Comparison of ENCODE assay signal across 1 cellular context in the genomic region with DNA sequence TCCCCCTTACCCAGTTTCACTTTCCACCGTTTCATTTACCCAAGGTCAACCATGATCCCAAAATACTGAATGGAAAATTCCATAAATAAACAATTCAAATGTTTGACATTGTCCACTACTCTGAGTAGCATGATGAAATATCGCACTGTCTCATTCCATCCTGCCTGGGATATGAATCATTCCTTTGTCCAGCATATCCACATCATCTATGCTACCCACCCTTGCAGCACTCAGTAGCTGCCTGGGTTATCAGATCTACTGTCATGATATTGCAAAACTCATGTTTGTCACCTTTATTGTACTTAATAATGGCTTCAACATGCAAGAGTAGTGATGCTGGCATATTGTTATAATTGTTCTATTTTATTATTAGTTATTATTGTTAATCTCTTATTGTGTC.
TF ChIP-seq lines count a peak whose summit lies in the region.

No MANE protein-coding gene starts in this region.

TF ChIP-seq in HepG2, 621 proteins besides CTCF, POLR2A, EP300 and RAD21 (continued from another document and continues in another):
- TF ChIP-seq, protein P1, sequence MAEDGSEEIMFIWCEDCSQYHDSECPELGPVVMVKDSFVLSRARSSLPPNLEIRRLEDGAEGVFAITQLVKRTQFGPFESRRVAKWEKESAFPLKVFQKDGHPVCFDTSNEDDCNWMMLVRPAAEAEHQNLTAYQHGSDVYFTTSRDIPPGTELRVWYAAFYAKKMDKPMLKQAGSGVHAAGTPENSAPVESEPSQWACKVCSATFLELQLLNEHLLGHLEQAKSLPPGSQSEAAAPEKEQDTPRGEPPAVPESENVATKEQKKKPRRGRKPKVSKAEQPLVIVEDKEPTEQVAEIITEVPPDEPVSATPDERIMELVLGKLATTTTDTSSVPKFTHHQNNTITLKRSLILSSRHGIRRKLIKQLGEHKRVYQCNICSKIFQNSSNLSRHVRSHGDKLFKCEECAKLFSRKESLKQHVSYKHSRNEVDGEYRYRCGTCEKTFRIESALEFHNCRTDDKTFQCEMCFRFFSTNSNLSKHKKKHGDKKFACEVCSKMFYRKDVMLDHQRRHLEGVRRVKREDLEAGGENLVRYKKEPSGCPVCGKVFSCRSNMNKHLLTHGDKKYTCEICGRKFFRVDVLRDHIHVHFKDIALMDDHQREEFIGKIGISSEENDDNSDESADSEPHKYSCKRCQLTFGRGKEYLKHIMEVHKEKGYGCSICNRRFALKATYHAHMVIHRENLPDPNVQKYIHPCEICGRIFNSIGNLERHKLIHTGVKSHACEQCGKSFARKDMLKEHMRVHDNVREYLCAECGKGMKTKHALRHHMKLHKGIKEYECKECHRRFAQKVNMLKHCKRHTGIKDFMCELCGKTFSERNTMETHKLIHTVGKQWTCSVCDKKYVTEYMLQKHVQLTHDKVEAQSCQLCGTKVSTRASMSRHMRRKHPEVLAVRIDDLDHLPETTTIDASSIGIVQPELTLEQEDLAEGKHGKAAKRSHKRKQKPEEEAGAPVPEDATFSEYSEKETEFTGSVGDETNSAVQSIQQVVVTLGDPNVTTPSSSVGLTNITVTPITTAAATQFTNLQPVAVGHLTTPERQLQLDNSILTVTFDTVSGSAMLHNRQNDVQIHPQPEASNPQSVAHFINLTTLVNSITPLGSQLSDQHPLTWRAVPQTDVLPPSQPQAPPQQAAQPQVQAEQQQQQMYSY (CRISPR knock-in tag; IDR thresholded peaks at IDR 0.05): no peak
- TF ChIP-seq, protein P2, sequence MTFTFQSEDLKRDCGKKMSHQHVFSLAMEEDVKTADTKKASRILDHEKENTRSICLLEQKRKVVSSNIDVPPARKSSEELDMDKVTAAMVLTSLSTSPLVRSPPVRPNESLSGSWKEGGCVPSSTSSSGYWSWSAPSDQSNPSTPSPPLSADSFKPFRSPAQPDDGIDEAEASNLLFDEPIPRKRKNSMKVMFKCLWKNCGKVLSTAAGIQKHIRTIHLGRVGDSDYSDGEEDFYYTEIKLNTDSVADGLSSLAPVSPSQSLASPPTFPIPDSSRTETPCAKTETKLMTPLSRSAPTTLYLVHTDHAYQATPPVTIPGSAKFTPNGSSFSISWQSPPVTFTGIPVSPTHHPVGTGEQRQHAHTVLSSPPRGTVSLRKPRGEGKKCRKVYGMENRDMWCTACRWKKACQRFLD (CRISPR knock-in tag; IDR thresholded peaks at IDR 0.05; ENCODE audit: borderline replicate concordance): no peak
- TF ChIP-seq CREM (IDR thresholded peaks at IDR 0.05): no peak
- TF ChIP-seq CREM (CRISPR knock-in tag; IDR thresholded peaks at IDR 0.05): no peak
- TF ChIP-seq, protein P3, sequence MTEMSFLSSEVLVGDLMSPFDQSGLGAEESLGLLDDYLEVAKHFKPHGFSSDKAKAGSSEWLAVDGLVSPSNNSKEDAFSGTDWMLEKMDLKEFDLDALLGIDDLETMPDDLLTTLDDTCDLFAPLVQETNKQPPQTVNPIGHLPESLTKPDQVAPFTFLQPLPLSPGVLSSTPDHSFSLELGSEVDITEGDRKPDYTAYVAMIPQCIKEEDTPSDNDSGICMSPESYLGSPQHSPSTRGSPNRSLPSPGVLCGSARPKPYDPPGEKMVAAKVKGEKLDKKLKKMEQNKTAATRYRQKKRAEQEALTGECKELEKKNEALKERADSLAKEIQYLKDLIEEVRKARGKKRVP (CRISPR knock-in tag; IDR thresholded peaks at IDR 0.05): peak in 1 of 2 experiments; percentile 91; a peak in 2 of 4 replicates
- TF ChIP-seq CCAR2 (optimal IDR thresholded peaks at IDR 0.05; ENCODE audit: low read depth, low read length): no peak
- TF ChIP-seq ARNT (IDR thresholded peaks at IDR 0.05): no peak
- TF ChIP-seq THYN1 (CRISPR knock-in tag; IDR thresholded peaks at IDR 0.05; ENCODE audit: borderline replicate concordance, low read depth): no peak
- no peak for TF ChIP-seq HOXA7 (CRISPR knock-in tag; IDR thresholded peaks at IDR 0.05)
- TF ChIP-seq SRF (IDR thresholded peaks at IDR 0.05; ENCODE audit: low read depth, low read length): no peak
- TF ChIP-seq, protein P4, sequence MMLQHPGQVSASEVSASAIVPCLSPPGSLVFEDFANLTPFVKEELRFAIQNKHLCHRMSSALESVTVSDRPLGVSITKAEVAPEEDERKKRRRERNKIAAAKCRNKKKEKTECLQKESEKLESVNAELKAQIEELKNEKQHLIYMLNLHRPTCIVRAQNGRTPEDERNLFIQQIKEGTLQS (CRISPR knock-in tag; IDR thresholded peaks at IDR 0.05): peak; percentile 36; the same call in 1 of the 2 replicates
- TF ChIP-seq, protein P5, sequence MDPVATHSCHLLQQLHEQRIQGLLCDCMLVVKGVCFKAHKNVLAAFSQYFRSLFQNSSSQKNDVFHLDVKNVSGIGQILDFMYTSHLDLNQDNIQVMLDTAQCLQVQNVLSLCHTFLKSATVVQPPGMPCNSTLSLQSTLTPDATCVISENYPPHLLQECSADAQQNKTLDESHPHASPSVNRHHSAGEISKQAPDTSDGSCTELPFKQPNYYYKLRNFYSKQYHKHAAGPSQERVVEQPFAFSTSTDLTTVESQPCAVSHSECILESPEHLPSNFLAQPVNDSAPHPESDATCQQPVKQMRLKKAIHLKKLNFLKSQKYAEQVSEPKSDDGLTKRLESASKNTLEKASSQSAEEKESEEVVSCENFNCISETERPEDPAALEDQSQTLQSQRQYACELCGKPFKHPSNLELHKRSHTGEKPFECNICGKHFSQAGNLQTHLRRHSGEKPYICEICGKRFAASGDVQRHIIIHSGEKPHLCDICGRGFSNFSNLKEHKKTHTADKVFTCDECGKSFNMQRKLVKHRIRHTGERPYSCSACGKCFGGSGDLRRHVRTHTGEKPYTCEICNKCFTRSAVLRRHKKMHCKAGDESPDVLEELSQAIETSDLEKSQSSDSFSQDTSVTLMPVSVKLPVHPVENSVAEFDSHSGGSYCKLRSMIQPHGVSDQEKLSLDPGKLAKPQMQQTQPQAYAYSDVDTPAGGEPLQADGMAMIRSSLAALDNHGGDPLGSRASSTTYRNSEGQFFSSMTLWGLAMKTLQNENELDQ (CRISPR knock-in tag; IDR thresholded peaks at IDR 0.05; ENCODE audit: borderline replicate concordance): no peak
- TF ChIP-seq, protein P6, sequence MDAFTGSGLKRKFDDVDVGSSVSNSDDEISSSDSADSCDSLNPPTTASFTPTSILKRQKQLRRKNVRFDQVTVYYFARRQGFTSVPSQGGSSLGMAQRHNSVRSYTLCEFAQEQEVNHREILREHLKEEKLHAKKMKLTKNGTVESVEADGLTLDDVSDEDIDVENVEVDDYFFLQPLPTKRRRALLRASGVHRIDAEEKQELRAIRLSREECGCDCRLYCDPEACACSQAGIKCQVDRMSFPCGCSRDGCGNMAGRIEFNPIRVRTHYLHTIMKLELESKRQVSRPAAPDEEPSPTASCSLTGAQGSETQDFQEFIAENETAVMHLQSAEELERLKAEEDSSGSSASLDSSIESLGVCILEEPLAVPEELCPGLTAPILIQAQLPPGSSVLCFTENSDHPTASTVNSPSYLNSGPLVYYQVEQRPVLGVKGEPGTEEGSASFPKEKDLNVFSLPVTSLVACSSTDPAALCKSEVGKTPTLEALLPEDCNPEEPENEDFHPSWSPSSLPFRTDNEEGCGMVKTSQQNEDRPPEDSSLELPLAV (CRISPR knock-in tag; conservative IDR thresholded peaks at IDR 0.05; ENCODE audit: low read depth): no peak
- TF ChIP-seq, protein P7, sequence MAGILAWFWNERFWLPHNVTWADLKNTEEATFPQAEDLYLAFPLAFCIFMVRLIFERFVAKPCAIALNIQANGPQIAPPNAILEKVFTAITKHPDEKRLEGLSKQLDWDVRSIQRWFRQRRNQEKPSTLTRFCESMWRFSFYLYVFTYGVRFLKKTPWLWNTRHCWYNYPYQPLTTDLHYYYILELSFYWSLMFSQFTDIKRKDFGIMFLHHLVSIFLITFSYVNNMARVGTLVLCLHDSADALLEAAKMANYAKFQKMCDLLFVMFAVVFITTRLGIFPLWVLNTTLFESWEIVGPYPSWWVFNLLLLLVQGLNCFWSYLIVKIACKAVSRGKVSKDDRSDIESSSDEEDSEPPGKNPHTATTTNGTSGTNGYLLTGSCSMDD (CRISPR knock-in tag; IDR thresholded peaks at IDR 0.05): no peak
- no peak for TF ChIP-seq ZNF143 (CRISPR knock-in tag; IDR thresholded peaks at IDR 0.05)
- TF ChIP-seq, protein P8, sequence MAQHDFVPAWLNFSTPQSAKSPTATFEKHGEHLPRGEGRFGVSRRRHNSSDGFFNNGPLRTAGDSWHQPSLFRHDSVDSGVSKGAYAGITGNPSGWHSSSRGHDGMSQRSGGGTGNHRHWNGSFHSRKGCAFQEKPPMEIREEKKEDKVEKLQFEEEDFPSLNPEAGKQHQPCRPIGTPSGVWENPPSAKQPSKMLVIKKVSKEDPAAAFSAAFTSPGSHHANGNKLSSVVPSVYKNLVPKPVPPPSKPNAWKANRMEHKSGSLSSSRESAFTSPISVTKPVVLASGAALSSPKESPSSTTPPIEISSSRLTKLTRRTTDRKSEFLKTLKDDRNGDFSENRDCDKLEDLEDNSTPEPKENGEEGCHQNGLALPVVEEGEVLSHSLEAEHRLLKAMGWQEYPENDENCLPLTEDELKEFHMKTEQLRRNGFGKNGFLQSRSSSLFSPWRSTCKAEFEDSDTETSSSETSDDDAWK (CRISPR knock-in tag; IDR thresholded peaks at IDR 0.05): no peak
- TF ChIP-seq, protein P9, sequence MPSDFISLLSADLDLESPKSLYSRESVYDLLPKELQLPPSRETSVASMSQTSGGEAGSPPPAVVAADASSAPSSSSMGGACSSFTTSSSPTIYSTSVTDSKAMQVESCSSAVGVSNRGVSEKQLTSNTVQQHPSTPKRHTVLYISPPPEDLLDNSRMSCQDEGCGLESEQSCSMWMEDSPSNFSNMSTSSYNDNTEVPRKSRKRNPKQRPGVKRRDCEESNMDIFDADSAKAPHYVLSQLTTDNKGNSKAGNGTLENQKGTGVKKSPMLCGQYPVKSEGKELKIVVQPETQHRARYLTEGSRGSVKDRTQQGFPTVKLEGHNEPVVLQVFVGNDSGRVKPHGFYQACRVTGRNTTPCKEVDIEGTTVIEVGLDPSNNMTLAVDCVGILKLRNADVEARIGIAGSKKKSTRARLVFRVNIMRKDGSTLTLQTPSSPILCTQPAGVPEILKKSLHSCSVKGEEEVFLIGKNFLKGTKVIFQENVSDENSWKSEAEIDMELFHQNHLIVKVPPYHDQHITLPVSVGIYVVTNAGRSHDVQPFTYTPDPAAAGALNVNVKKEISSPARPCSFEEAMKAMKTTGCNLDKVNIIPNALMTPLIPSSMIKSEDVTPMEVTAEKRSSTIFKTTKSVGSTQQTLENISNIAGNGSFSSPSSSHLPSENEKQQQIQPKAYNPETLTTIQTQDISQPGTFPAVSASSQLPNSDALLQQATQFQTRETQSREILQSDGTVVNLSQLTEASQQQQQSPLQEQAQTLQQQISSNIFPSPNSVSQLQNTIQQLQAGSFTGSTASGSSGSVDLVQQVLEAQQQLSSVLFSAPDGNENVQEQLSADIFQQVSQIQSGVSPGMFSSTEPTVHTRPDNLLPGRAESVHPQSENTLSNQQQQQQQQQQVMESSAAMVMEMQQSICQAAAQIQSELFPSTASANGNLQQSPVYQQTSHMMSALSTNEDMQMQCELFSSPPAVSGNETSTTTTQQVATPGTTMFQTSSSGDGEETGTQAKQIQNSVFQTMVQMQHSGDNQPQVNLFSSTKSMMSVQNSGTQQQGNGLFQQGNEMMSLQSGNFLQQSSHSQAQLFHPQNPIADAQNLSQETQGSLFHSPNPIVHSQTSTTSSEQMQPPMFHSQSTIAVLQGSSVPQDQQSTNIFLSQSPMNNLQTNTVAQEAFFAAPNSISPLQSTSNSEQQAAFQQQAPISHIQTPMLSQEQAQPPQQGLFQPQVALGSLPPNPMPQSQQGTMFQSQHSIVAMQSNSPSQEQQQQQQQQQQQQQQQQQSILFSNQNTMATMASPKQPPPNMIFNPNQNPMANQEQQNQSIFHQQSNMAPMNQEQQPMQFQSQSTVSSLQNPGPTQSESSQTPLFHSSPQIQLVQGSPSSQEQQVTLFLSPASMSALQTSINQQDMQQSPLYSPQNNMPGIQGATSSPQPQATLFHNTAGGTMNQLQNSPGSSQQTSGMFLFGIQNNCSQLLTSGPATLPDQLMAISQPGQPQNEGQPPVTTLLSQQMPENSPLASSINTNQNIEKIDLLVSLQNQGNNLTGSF (CRISPR knock-in tag; IDR thresholded peaks at IDR 0.05): no peak
- no peak for TF ChIP-seq RFX1 (IDR thresholded peaks at IDR 0.05)
- TF ChIP-seq JARID2 (CRISPR knock-in tag; IDR thresholded peaks at IDR 0.05; ENCODE audit: insufficient replicate concordance): no peak
- TF ChIP-seq ZNF614 (CRISPR knock-in tag; IDR thresholded peaks at IDR 0.05; ENCODE audit: borderline replicate concordance): no peak
- no peak for TF ChIP-seq FLYWCH1 (CRISPR knock-in tag; IDR thresholded peaks at IDR 0.05)
- TF ChIP-seq CEBPB (IDR thresholded peaks at IDR 0.05; ENCODE audit: borderline replicate concordance, low read depth, low read length): peak; percentile 70
- TF ChIP-seq CEBPG (CRISPR knock-in tag; IDR thresholded peaks at IDR 0.05): peak; percentile 60
- no peak for TF ChIP-seq ZNF879 (CRISPR knock-in tag; IDR thresholded peaks at IDR 0.05)
- TF ChIP-seq ZFP41 (CRISPR knock-in tag; IDR thresholded peaks at IDR 0.05; ENCODE audit: borderline replicate concordance): no peak
- TF ChIP-seq HNRNPL (IDR thresholded peaks at IDR 0.05; ENCODE audit: low read depth, low read length): no peak
- TF ChIP-seq NFE2L2 (IDR thresholded peaks at IDR 0.05; ENCODE audit: low read length): no peak
- no peak for TF ChIP-seq MAFG (CRISPR knock-in tag; IDR thresholded peaks at IDR 0.05)
- TF ChIP-seq ZNF264 (CRISPR knock-in tag; IDR thresholded peaks at IDR 0.05): no peak
- no peak for TF ChIP-seq ZSCAN30 (CRISPR knock-in tag; IDR thresholded peaks at IDR 0.05)
- TF ChIP-seq, protein P10, sequence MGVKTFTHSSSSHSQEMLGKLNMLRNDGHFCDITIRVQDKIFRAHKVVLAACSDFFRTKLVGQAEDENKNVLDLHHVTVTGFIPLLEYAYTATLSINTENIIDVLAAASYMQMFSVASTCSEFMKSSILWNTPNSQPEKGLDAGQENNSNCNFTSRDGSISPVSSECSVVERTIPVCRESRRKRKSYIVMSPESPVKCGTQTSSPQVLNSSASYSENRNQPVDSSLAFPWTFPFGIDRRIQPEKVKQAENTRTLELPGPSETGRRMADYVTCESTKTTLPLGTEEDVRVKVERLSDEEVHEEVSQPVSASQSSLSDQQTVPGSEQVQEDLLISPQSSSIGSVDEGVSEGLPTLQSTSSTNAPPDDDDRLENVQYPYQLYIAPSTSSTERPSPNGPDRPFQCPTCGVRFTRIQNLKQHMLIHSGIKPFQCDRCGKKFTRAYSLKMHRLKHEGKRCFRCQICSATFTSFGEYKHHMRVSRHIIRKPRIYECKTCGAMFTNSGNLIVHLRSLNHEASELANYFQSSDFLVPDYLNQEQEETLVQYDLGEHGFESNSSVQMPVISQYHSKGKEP (CRISPR knock-in tag; IDR thresholded peaks at IDR 0.05): no peak
- no peak for TF ChIP-seq JUND (CRISPR knock-in tag; IDR thresholded peaks at IDR 0.05)
- TF ChIP-seq, protein P11, sequence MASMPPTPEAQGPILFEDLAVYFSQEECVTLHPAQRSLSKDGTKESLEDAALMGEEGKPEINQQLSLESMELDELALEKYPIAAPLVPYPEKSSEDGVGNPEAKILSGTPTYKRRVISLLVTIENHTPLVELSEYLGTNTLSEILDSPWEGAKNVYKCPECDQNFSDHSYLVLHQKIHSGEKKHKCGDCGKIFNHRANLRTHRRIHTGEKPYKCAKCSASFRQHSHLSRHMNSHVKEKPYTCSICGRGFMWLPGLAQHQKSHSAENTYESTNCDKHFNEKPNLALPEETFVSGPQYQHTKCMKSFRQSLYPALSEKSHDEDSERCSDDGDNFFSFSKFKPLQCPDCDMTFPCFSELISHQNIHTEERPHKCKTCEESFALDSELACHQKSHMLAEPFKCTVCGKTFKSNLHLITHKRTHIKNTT (CRISPR knock-in tag; IDR thresholded peaks at IDR 0.05): no peak
